9 cellular contexts compared by ENCODE assay signal in genomic region chr2:31812051-31812798, GRCh38.
DNase-seq lines count a peak whose midpoint lies in the region; ATAC-seq and TF ChIP-seq lines count a peak whose summit lies in the region.
"Had no signal": no experiment of that assay in that cellular context is flagged by ENCODE, and none has a peak within 500 bp of the region (broad histone marks: within the 10 kb centered on the region; RNA-seq: fewer than 3 reads in every experiment).

No MANE protein-coding gene starts in this region.

- H3K36me3 ChIP-seq in upper lobe of left lung: no peaks in the 10 kb centered on the region

- peaks cover 2% of the 10 kb centered on the region for H3K36me3 Mint-ChIP-seq in central memory CD8-positive, alpha-beta T cell (ENCODE audit: insufficient read depth)

- no peak overlapping the region for H3K4me3 ChIP-seq in upper lobe of left lung

- DNase-seq in activated gamma-delta T cell treated with anti-CD3 and anti-CD28 coated beads, Interleukin-2, amount 50 U/mL, for 16 hours (ENCODE audit: low read depth): peak; percentile 5
- DNase-seq in activated gamma-delta T cell (lab: John Stamatoyannopoulos, UW) (no peak), NCI-H460 (ENCODE audit: extremely low read depth, low read depth) (peak; percentile 64), upper lobe of left lung (no peak), COLO829 (ENCODE audit: low spot score) (no peak), NCI-H526 treated with DMSO at 0.1 percent for 48 hours (lab: John Stamatoyannopoulos, UW) (no peak)
- DNase-seq in central memory CD8-positive, alpha-beta T cell (ENCODE audit: low spot score in 2 of 2): no peak

- TF ChIP-seq CTCF in upper lobe of left lung (IDR thresholded peaks at IDR 0.05): no peak

- H3K9me3 Mint-ChIP-seq in central memory CD8-positive, alpha-beta T cell: no peaks in the 10 kb centered on the region
- H3K9me3 Mint-ChIP-seq: nephron had no signal

- 54 to 63% methylated on average over 2 of the region's 2 CpGs for WGBS in upper lobe of left lung, 2 donors

- no peaks in the 10 kb centered on the region for H3K4me1 ChIP-seq in upper lobe of left lung

- H3K9me3 ChIP-seq in upper lobe of left lung: no peaks in the 10 kb centered on the region

- peaks cover 16% of the 10 kb centered on the region for H3K4me1 Mint-ChIP-seq in central memory CD8-positive, alpha-beta T cell

- peak overlapping the region; percentile 38 for H3K4me3 Mint-ChIP-seq in central memory CD8-positive, alpha-beta T cell
- H3K4me3 Mint-ChIP-seq: nephron had no signal

- peak overlapping the region; percentile 67 for H3K27ac Mint-ChIP-seq in central memory CD8-positive, alpha-beta T cell (ENCODE audit: low read depth)
- H3K27ac Mint-ChIP-seq: nephron had no signal

- no peak for TF ChIP-seq EP300 in upper lobe of left lung (IDR thresholded peaks at IDR 0.05)

- ATAC-seq in HG02763 (IDR thresholded peaks at IDR 0.05; ENCODE audit: unreplicated experiment) (peak; percentile 97), upper lobe of left lung (ENCODE audit: low FRiP score in 2 of 2) (peak; percentile 34 to 65)
- ATAC-seq in central memory CD8-positive, alpha-beta T cell (replicated peaks; ENCODE audit: extremely low read depth, poor library complexity, severe bottlenecking): no peak

- H3K27me3 Mint-ChIP-seq in central memory CD8-positive, alpha-beta T cell: no peaks in the 10 kb centered on the region

- no peak for TF ChIP-seq POLR2A in upper lobe of left lung (IDR thresholded peaks at IDR 0.05)

- H3K27ac ChIP-seq in upper lobe of left lung: no peak overlapping the region

- H3K27me3 ChIP-seq in upper lobe of left lung: no peaks in the 10 kb centered on the region

Comparison
In these comparisons a context has a peak if more than half of its experiments do, and no peak if none do; other contexts are left out.
1. DNase-seq: peak in activated gamma-delta T cell treated with anti-CD3 and anti-CD28 coated beads, Interleukin-2, amount 50 U/mL, for 16 hours (single experiment) and NCI-H460 (single experiment); none in activated gamma-delta T cell (single experiment), central memory CD8-positive, alpha-beta T cell (0 of 2), upper lobe of left lung (0 of 2), COLO829 (single experiment) and NCI-H526 treated with DMSO at 0.1 percent for 48 hours (single experiment).